Comparison of ENCODE assay signal across 2 cellular contexts in genomic region chr14:55099741-55100140, GRCh38.
TF ChIP-seq lines count a peak whose summit lies in the region.

No MANE protein-coding gene starts in this region.

TF ChIP-seq in IMR-90, 13 proteins besides CTCF, POLR2A, EP300 and RAD21:
- TF ChIP-seq USF2 (IDR thresholded peaks at IDR 0.05; ENCODE audit: low read depth, low read length) (no peak), CEBPB (IDR thresholded peaks at IDR 0.05; ENCODE audit: low read depth, low read length) (peak; percentile 81)

TF ChIP-seq in GM12878, 131 proteins besides CTCF, POLR2A, EP300 and RAD21:
- no peak for TF ChIP-seq USF2 (IDR thresholded peaks at IDR 0.05; ENCODE audit: borderline replicate concordance, low read depth, low read length)
- no peak for TF ChIP-seq STAT1 (conservative IDR thresholded peaks at IDR 0.05)
- TF ChIP-seq E2F8 (IDR thresholded peaks at IDR 0.05; ENCODE audit: low read depth, partially characterized antibody): no peak
- TF ChIP-seq PML (IDR thresholded peaks at IDR 0.05; ENCODE audit: low read length): no peak
- no peak for TF ChIP-seq RELA (IDR thresholded peaks at IDR 0.05; ENCODE audit: borderline replicate concordance, partially characterized antibody)
- no peak for TF ChIP-seq NR2F1 (conservative IDR thresholded peaks at IDR 0.05)
- TF ChIP-seq CEBPB (IDR thresholded peaks at IDR 0.05; ENCODE audit: borderline replicate concordance in 1 of 2, low read depth in 2 of 2, low read length in 2 of 2): no peak
- no peak for TF ChIP-seq BCLAF1 (IDR thresholded peaks at IDR 0.05)
- no peak for TF ChIP-seq MEF2B (IDR thresholded peaks at IDR 0.05; ENCODE audit: partially characterized antibody, poor library complexity, severe bottlenecking)
- no peak for TF ChIP-seq FOS (IDR thresholded peaks at IDR 0.05; ENCODE audit: borderline replicate concordance, extremely low read depth, insufficient read length)
- no peak for TF ChIP-seq RCOR1 (conservative IDR thresholded peaks at IDR 0.05; ENCODE audit: low read depth, low read length)
